11 cellular contexts compared by ENCODE assay signal in the genomic region with DNA sequence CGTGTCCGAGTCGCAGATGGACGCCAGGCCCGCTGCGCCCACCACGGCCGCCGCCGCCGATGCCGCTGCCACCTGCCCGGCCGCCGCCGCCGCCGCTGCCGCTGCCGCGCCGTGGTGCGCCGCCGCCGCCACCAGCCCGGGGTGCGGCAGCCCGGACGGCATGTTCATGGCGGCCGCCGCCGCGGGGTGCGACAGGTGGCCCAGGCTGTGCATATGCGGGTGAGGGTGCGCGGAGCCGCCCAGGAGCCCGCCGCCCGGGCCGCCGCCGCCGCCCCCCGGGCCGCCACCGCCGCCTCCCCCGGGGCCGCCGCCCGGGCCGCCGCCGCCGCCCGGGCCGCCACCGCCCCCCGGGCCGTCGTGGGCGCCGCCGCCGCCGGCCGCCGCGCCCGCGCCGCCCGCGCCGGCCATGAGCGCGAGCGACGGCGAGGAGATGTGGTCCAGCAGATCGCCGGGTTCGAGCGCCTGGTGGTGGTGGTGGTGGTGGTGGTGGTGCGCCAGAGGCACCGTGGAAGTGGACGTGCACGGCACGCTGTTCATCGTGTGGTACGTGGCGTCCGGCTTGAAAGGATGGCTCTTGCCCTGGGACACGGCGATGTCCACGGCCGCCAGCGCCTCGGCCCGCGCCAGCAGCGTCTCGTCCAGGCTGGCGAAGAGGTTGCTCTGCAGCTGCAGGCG. TPM values are rescaled to one million over a fixed set of nuclear protein-coding genes. Genes with fewer than 3 reads are reported as not detected.
DNase-seq lines count a peak whose midpoint lies in the region; ATAC-seq and TF ChIP-seq lines count a peak whose summit lies in the region.
"Had no signal": no experiment of that assay in that cellular context is flagged by ENCODE, and none has a peak within 500 bp of the region (broad histone marks: within the 10 kb centered on the region; RNA-seq: fewer than 3 reads in every experiment).

No MANE protein-coding gene starts in this region.

- DNase-seq in DMS53 (lab: John Stamatoyannopoulos, UW): peak; percentile 41
- DNase-seq in DMS53 treated with DMSO at 0.1 percent for 48 hours (lab: John Stamatoyannopoulos, UW; ENCODE audit: unreplicated experiment): no peak
- DNase-seq in osteocyte (ENCODE audit: extremely low spot score, unreplicated experiment): no peak
- no peak for DNase-seq in EL
- DNase-seq: amygdala; stimulated activated CD4-positive, alpha-beta T cell treated with anti-CD3 and anti-CD28 coated beads, Interleukin-4, amount 100 ng/mL, for 24 hours had no signal

- peaks cover 99% of the 10 kb centered on the region for H3K27me3 ChIP-seq in HUES48 (ENCODE audit: control insufficient read depth, insufficient read depth, low read length)
- peaks cover 98% of the 10 kb centered on the region for H3K27me3 ChIP-seq in ectodermal cell (ENCODE audit: control insufficient read depth, insufficient read depth, low read length, poor library complexity, severe bottlenecking)

- ATAC-seq in HG02610 (IDR thresholded peaks at IDR 0.05; ENCODE audit: unreplicated experiment): no peak
- no peak for ATAC-seq in GM21619 (IDR thresholded peaks at IDR 0.05; ENCODE audit: unreplicated experiment)

- H3K4me1 ChIP-seq in HUES48 (ENCODE audit: control insufficient read depth, insufficient read depth, low read length) (peaks cover 34% of the 10 kb centered on the region), ectodermal cell (ENCODE audit: control insufficient read depth, insufficient read depth, low read length) (peaks cover 9% of the 10 kb centered on the region)

- no peak for TF ChIP-seq CTCF in osteocyte (IDR thresholded peaks at IDR 0.05)

- no peak overlapping the region for H3K27ac ChIP-seq in HUES48 (ENCODE audit: low read depth, low read length)
- no peak overlapping the region for H3K27ac ChIP-seq in ectodermal cell (ENCODE audit: insufficient read depth, low read depth, low read length, poor library complexity, severe bottlenecking)
- H3K27ac ChIP-seq: 22Rv1 had no signal

- 1% methylated on average over 109 of the region's 109 CpGs for WGBS in ectodermal cell, 2 experiments

- H3K4me3 ChIP-seq in HUES48 (ENCODE audit: low read depth, low read length) (peak overlapping the region; percentile 60), ectodermal cell (ENCODE audit: insufficient read depth, low read depth, low read length) (peak overlapping the region; percentile 50)

- peaks cover 19% of the 10 kb centered on the region for H3K4me1 Mint-ChIP-seq in osteocyte (ENCODE audit: unreplicated experiment)

- no peak overlapping the region for H3K27ac Mint-ChIP-seq in osteocyte (ENCODE audit: unreplicated experiment)

- H3K36me3 Mint-ChIP-seq in osteocyte (ENCODE audit: unreplicated experiment): no peaks in the 10 kb centered on the region

- H3K9me3 ChIP-seq in HUES48 (ENCODE audit: control insufficient read depth, insufficient read depth, low read length) (no peaks in the 10 kb centered on the region), ectodermal cell (ENCODE audit: control insufficient read depth, low read length) (no peaks in the 10 kb centered on the region)

- no peaks in the 10 kb centered on the region for H3K36me3 ChIP-seq in HUES48 (ENCODE audit: control insufficient read depth, insufficient read depth, low read length)
- no peaks in the 10 kb centered on the region for H3K36me3 ChIP-seq in ectodermal cell (ENCODE audit: control insufficient read depth, insufficient read depth, low read length)

- peak overlapping the region; percentile 63 for H3K4me3 Mint-ChIP-seq in osteocyte (ENCODE audit: unreplicated experiment)

- no peak overlapping the region for H3K9ac ChIP-seq in HUES48 (ENCODE audit: low read depth, low read length)

- H3K27me3 Mint-ChIP-seq in osteocyte (ENCODE audit: unreplicated experiment): peaks cover 89% of the 10 kb centered on the region

- peaks cover 6% of the 10 kb centered on the region for H3K9me3 Mint-ChIP-seq in osteocyte (ENCODE audit: unreplicated experiment)

RNA-seq across cellular contexts. Expression of a gene that starts 1.3 kb away (rescaled TPM):
- 60.7 TPM for polyA plus RNA-seq in ectodermal cell (2013, experiment 1 of 4)
- 96.6 TPM for polyA plus RNA-seq in ectodermal cell (2013, experiment 2 of 4)
- 70.1 TPM for polyA plus RNA-seq in ectodermal cell (2013, experiment 3 of 4)
- polyA plus RNA-seq in ectodermal cell (2013, experiment 4 of 4): 85.4 TPM
- not detected in 2 replicates for total RNA-seq in osteocyte

RNA-seq across cellular contexts. Expression of a gene that starts 56.9 kb away (rescaled TPM):
- polyA plus RNA-seq in ectodermal cell (2013, experiment 1 of 4): 30.2 TPM
- polyA plus RNA-seq in ectodermal cell (2013, experiment 2 of 4): 32.5 TPM
- 23.9 TPM for polyA plus RNA-seq in ectodermal cell (2013, experiment 3 of 4)
- polyA plus RNA-seq in ectodermal cell (2013, experiment 4 of 4): 24.0 TPM
- total RNA-seq in osteocyte: 9.4 and 10.5 TPM in 2 replicates
